16 cellular contexts compared by ENCODE assay signal in genomic region chr11:45289369-45289768, GRCh38. TPM values are rescaled to one million over a fixed set of nuclear protein-coding genes. Genes with fewer than 3 reads are reported as not detected.
DNase-seq lines count a peak whose midpoint lies in the region; ATAC-seq and TF ChIP-seq lines count a peak whose summit lies in the region.
"Had no signal": no experiment of that assay in that cellular context is flagged by ENCODE, and none has a peak within 500 bp of the region (broad histone marks: within the 10 kb centered on the region; RNA-seq: fewer than 3 reads in every experiment).

No MANE protein-coding gene starts in this region.

- H3K27ac Mint-ChIP-seq in activated CD4-positive, alpha-beta memory T cell treated with anti-CD3 and anti-CD28 coated beads, Interleukin-2, amount 10 ng/mL, durations not matched to agents 7 days and 5 days = no peak overlapping the region
- no peak overlapping the region for H3K27ac Mint-ChIP-seq in nephron progenitor cell
- H3K27ac Mint-ChIP-seq: activated naive CD8-positive, alpha-beta T cell treated with anti-CD3 and anti-CD28 coated beads, Interleukin-2, amount 10 ng/mL, durations not matched to agents 7 days and 5 days; CD8-positive, alpha-beta memory T cell had no signal

- H3K79me2 ChIP-seq in PC-3 (ENCODE audit: low read length) (no peaks in the 10 kb centered on the region), osteoblast (ENCODE audit: insufficient read depth, low read length) (no peaks in the 10 kb centered on the region)

- CTCF ChIA-PET in PC-3 (lab: Charles Lee) = interaction anchor here (0.5 kb wide), 1 partner anchor 180 kb away, joined by 3 read pairs; no protein-coding TSS in a partner anchor
- CTCF ChIA-PET in activated CD4-positive, alpha-beta memory T cell treated with anti-CD3 and anti-CD28 coated beads, Interleukin-2, amount 10 ng/mL, durations not matched to agents 7 days and 5 days (lab: Charles Lee) = no interaction called here

- H3K27me3 ChIP-seq in PC-3 (ENCODE audit: low read length) (peaks cover 33% of the 10 kb centered on the region), osteoblast (ENCODE audit: insufficient read depth, low read length) (peaks cover 46% of the 10 kb centered on the region)

- H3K4me1 ChIP-seq in PC-3 (ENCODE audit: insufficient read depth, low read length) (no peaks in the 10 kb centered on the region), osteoblast (ENCODE audit: insufficient read depth, low read length) (peaks cover 4% of the 10 kb centered on the region)
- H3K4me1 ChIP-seq: SJSA1 had no signal

- peak; percentile 45 for ATAC-seq in PC-3
- ATAC-seq in GM18870 (IDR thresholded peaks at IDR 0.05; ENCODE audit: unreplicated experiment) = no peak
- ATAC-seq: heart left ventricle had no signal

- H3K9me3 ChIP-seq in PC-3 (ENCODE audit: low read length) = no peaks in the 10 kb centered on the region
- peaks cover 7% of the 10 kb centered on the region for H3K9me3 ChIP-seq in osteoblast (ENCODE audit: low read depth, low read length)
- H3K9me3 ChIP-seq: SJSA1 had no signal

- DNase-seq in GM03348 (ENCODE audit: low spot score) (peak; percentile 51), PC-3 (peak; percentile 60), epithelial cell of proximal tubule (ENCODE audit: low read depth) (peak; percentile 80), osteoblast (ENCODE audit: insufficient read length, low spot score, missing footprints) (peak; percentile 93), nephron progenitor cell (no peak)
- no peak for DNase-seq in activated CD4-positive, alpha-beta memory T cell treated with anti-CD3 and anti-CD28 coated beads, Interleukin-2, amount 10 ng/mL, durations not matched to agents 7 days and 5 days
- DNase-seq: activated CD8-positive, alpha-beta memory T cell treated with anti-CD3 and anti-CD28 coated beads, Interleukin-2, amount 50 U/mL, for 4 hours; activated naive CD8-positive, alpha-beta T cell treated with anti-CD3 and anti-CD28 coated beads, Interleukin-2, amount 10 ng/mL, durations not matched to agents 7 days and 5 days; CD8-positive, alpha-beta memory T cell; heart left ventricle; Kasumi-1; left ventricle myocardium inferior; NCI-H2029 treated with DMSO at 0.1 percent for 48 hours had no signal

- intact Hi-C loops in PC-3 (cut with micrococcal nuclease) = no loop called here

- no peaks in the 10 kb centered on the region for H3K9me2 ChIP-seq in PC-3 (replicated peaks; ENCODE audit: low read length)

- BruUV-seq in PC-3 (replicated peaks; lab: Mats Ljungman, UMichigan) = no TSS peak

- H2AFZ ChIP-seq in PC-3 (ENCODE audit: low read length) (no peak overlapping the region), osteoblast (ENCODE audit: low read length) (no peak overlapping the region)

- no peaks in the 10 kb centered on the region for H3K9me3 Mint-ChIP-seq in activated CD4-positive, alpha-beta memory T cell treated with anti-CD3 and anti-CD28 coated beads, Interleukin-2, amount 10 ng/mL, durations not matched to agents 7 days and 5 days
- peaks cover 18% of the 10 kb centered on the region for H3K9me3 Mint-ChIP-seq in nephron progenitor cell
- H3K9me3 Mint-ChIP-seq: activated naive CD8-positive, alpha-beta T cell treated with anti-CD3 and anti-CD28 coated beads, Interleukin-2, amount 10 ng/mL, durations not matched to agents 7 days and 5 days; CD8-positive, alpha-beta memory T cell; neural crest cell had no signal

- H3K9ac ChIP-seq in PC-3 (ENCODE audit: low read length) = no peak overlapping the region

- no peaks in the 10 kb centered on the region for H3F3A ChIP-seq in PC-3 (ENCODE audit: low read length, unreplicated experiment)

- peaks cover 73% of the 10 kb centered on the region for H3K27me3 Mint-ChIP-seq in activated CD4-positive, alpha-beta memory T cell treated with anti-CD3 and anti-CD28 coated beads, Interleukin-2, amount 10 ng/mL, durations not matched to agents 7 days and 5 days
- H3K27me3 Mint-ChIP-seq in nephron progenitor cell (ENCODE audit: low read depth, poor library complexity) = peaks cover 91% of the 10 kb centered on the region

- H3K27ac ChIP-seq in PC-3 (ENCODE audit: low read length) (no peak overlapping the region), osteoblast (ENCODE audit: low read depth, low read length) (no peak overlapping the region)
- H3K27ac ChIP-seq: heart left ventricle, left ventricle myocardium inferior, SJSA1 had no signal

- H3K36me3 ChIP-seq in PC-3 (ENCODE audit: low read depth, low read length) (no peaks in the 10 kb centered on the region), osteoblast (ENCODE audit: insufficient read depth, low read length) (no peaks in the 10 kb centered on the region)
- H3K36me3 ChIP-seq: heart left ventricle, left ventricle myocardium inferior, SJSA1 had no signal

- H3K36me3 Mint-ChIP-seq in activated CD4-positive, alpha-beta memory T cell treated with anti-CD3 and anti-CD28 coated beads, Interleukin-2, amount 10 ng/mL, durations not matched to agents 7 days and 5 days (ENCODE audit: low read depth) = no peaks in the 10 kb centered on the region
- H3K36me3 Mint-ChIP-seq in nephron progenitor cell (ENCODE audit: low read depth) = no peaks in the 10 kb centered on the region
- H3K36me3 Mint-ChIP-seq: activated naive CD8-positive, alpha-beta T cell treated with anti-CD3 and anti-CD28 coated beads, Interleukin-2, amount 10 ng/mL, durations not matched to agents 7 days and 5 days; CD8-positive, alpha-beta memory T cell had no signal

- POLR2A ChIA-PET in PC-3 (lab: Charles Lee; ENCODE audit: unreplicated experiment) = no interaction called here
- POLR2A ChIA-PET in activated CD4-positive, alpha-beta memory T cell treated with anti-CD3 and anti-CD28 coated beads, Interleukin-2, amount 10 ng/mL, durations not matched to agents 7 days and 5 days (lab: Charles Lee) = no interaction called here

- TF ChIP-seq CTCF in PC-3 (conservative IDR thresholded peaks at IDR 0.05; ENCODE audit: low read depth, low read length) (no peak), epithelial cell of proximal tubule (conservative IDR thresholded peaks at IDR 0.05; ENCODE audit: low read depth, low read length) (no peak), osteoblast (IDR thresholded peaks at IDR 0.05; ENCODE audit: extremely low read depth, low read depth, low read length) (no peak), nephron progenitor cell (IDR thresholded peaks at IDR 0.05) (no peak)

- H3K4me2 ChIP-seq in PC-3 (ENCODE audit: low read length) (no peak overlapping the region), osteoblast (ENCODE audit: insufficient read depth, low read length) (no peak overlapping the region)

- H3K4me3 ChIP-seq in PC-3 (ENCODE audit: low read length) = no peak overlapping the region
- no peak overlapping the region for H3K4me3 ChIP-seq in epithelial cell of proximal tubule (ENCODE audit: low read depth, low read length)
- no peak overlapping the region for H3K4me3 ChIP-seq in osteoblast (ENCODE audit: insufficient read depth, low read length)
- H3K4me3 ChIP-seq: heart left ventricle, left ventricle myocardium inferior, SJSA1 had no signal

- no peaks in the 10 kb centered on the region for H3K4me1 Mint-ChIP-seq in activated CD4-positive, alpha-beta memory T cell treated with anti-CD3 and anti-CD28 coated beads, Interleukin-2, amount 10 ng/mL, durations not matched to agents 7 days and 5 days
- H3K4me1 Mint-ChIP-seq in nephron progenitor cell = peaks cover 11% of the 10 kb centered on the region
- H3K4me1 Mint-ChIP-seq: activated naive CD8-positive, alpha-beta T cell treated with anti-CD3 and anti-CD28 coated beads, Interleukin-2, amount 10 ng/mL, durations not matched to agents 7 days and 5 days; CD8-positive, alpha-beta memory T cell had no signal

- H3K4me3 Mint-ChIP-seq in activated CD4-positive, alpha-beta memory T cell treated with anti-CD3 and anti-CD28 coated beads, Interleukin-2, amount 10 ng/mL, durations not matched to agents 7 days and 5 days = no peak overlapping the region
- H3K4me3 Mint-ChIP-seq in nephron progenitor cell = no peak overlapping the region
- H3K4me3 Mint-ChIP-seq: activated naive CD8-positive, alpha-beta T cell treated with anti-CD3 and anti-CD28 coated beads, Interleukin-2, amount 10 ng/mL, durations not matched to agents 7 days and 5 days; CD8-positive, alpha-beta memory T cell; neural crest cell had no signal

- H4K20me1 ChIP-seq in PC-3 (ENCODE audit: low read length) = no peaks in the 10 kb centered on the region
- H4K20me1 ChIP-seq in osteoblast (ENCODE audit: insufficient read depth, low read length) = no peaks in the 10 kb centered on the region

RNA-seq across cellular contexts. Expression of gene SYT13, which starts 3.2 kb away (rescaled TPM):
- not detected in 2 replicates for total RNA-seq in PC-3 (2014; rRNA removed)
- total RNA-seq in epithelial cell of proximal tubule = 5.4 and 6.4 TPM in 2 replicates
- under 0.01 TPM in 2 replicates for total RNA-seq in osteoblast
- not detected for total RNA-seq in activated CD4-positive, alpha-beta memory T cell treated with anti-CD3 and anti-CD28 coated beads, Interleukin-2, amount 10 ng/mL, durations not matched to agents 7 days and 5 days
- total RNA-seq: activated naive CD8-positive, alpha-beta T cell treated with anti-CD3 and anti-CD28 coated beads, Interleukin-2, amount 10 ng/mL, durations not matched to agents 7 days and 5 days; CD8-positive, alpha-beta memory T cell; SJSA1 had no signal

Comparison
In these comparisons a context has a peak if more than half of its experiments do, and no peak if none do; other contexts are left out.
1. DNase-seq: peak in GM03348 (single experiment), PC-3 (single experiment), epithelial cell of proximal tubule (single experiment) and osteoblast (single experiment); none in activated CD4-positive, alpha-beta memory T cell treated with anti-CD3 and anti-CD28 coated beads, Interleukin-2, amount 10 ng/mL, durations not matched to agents 7 days and 5 days (single experiment) and nephron progenitor cell (single experiment).